Comparison of ENCODE assay signal across 1 cellular context in genomic region chr11:128886401-128887119, GRCh38.
TF ChIP-seq lines count a peak whose summit lies in the region.

No MANE protein-coding gene starts in this region.

TF ChIP-seq in HepG2, 621 proteins besides CTCF, POLR2A, EP300 and RAD21:
- TF ChIP-seq KLF16 (CRISPR knock-in tag; IDR thresholded peaks at IDR 0.05) = no peak
